In the genomic region with DNA sequence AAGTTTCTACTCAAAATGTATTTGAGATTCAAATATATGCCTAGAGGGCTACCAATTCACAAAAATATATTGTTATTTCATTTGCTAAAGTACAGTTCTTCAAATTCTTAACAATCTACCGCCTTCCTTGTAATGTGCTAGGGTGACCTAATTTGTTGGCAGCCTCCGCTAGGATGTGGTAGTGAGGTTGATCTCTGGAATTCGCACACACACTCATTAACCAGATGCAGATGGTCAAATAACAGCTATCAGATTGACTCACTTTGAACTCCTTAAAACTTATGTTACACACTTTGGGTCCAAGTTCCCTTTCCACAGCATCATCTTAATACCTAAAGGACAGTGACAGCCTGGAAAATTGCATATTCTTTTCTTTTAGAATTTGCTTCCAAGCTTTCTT, we compare ENCODE assay signal across 14 cellular contexts.
DNase-seq lines count a peak whose midpoint lies in the region; ATAC-seq lines count a peak whose summit lies in the region.
"Had no signal": no experiment of that assay in that cellular context is flagged by ENCODE, and none has a peak within 500 bp of the region (broad histone marks: within the 10 kb centered on the region; RNA-seq: fewer than 3 reads in every experiment).

No MANE protein-coding gene starts in this region.

- intact Hi-C loops in left ventricle myocardium superior (cut with micrococcal nuclease): no loop called here

- DNase-seq in DMS 273 (lab: John Stamatoyannopoulos, UW; ENCODE audit: unreplicated experiment) (peak; percentile 75), DMS 273 treated with DMSO at 0.1 percent for 48 hours (lab: John Stamatoyannopoulos, UW) (no peak), adipocyte (ENCODE audit: low read depth) (peak; percentile 92), left ventricle myocardium superior (no peak), stromal cell of bone marrow (ENCODE audit: low read depth) (peak; percentile 91), NCI-H128 (lab: John Stamatoyannopoulos, UW; ENCODE audit: unreplicated experiment) (no peak)
- DNase-seq: 8988T; activated CD4-positive, alpha-beta memory T cell treated with anti-CD3 and anti-CD28 coated beads for 36 hours; occipital lobe; T-helper 1 cell; trophoblast cell had no signal

- peaks cover 9% of the 10 kb centered on the region for H3K4me1 ChIP-seq in adipocyte (ENCODE audit: control insufficient read depth, insufficient read depth, low read length)

- H3K27me3 ChIP-seq in adipocyte (replicated peaks; ENCODE audit: control insufficient read depth, insufficient read depth, low read length): no peaks in the 10 kb centered on the region

- no peaks in the 10 kb centered on the region for H3K9me3 ChIP-seq in adipocyte (ENCODE audit: control insufficient read depth, low read length)
- H3K9me3 ChIP-seq: HAP-1 had no signal

- H3K36me3 ChIP-seq in adipocyte (ENCODE audit: control insufficient read depth, insufficient read depth, low read length, severe bottlenecking): no peaks in the 10 kb centered on the region
- H3K36me3 ChIP-seq: HAP-1 had no signal

- no peak overlapping the region for H3K9ac ChIP-seq in adipocyte (ENCODE audit: low read length)

- no peak overlapping the region for H3K4me3 ChIP-seq in adipocyte (ENCODE audit: low read length)
- H3K4me3 ChIP-seq: HAP-1 had no signal

- ATAC-seq in left ventricle myocardium superior: peak; percentile 56
- no peak for ATAC-seq in HG02623 (IDR thresholded peaks at IDR 0.05; ENCODE audit: unreplicated experiment)
- no peak for ATAC-seq in GM21529 (IDR thresholded peaks at IDR 0.05; ENCODE audit: unreplicated experiment)

Comparison
In these comparisons a context has a peak if more than half of its experiments do, and no peak if none do; other contexts are left out.
1. DNase-seq: peak in DMS 273 (single experiment), adipocyte (single experiment) and stromal cell of bone marrow (single experiment); none in DMS 273 treated with DMSO at 0.1 percent for 48 hours (single experiment), left ventricle myocardium superior (single experiment) and NCI-H128 (single experiment).